Comparison of ENCODE assay signal across 21 cellular contexts in the genomic region with DNA sequence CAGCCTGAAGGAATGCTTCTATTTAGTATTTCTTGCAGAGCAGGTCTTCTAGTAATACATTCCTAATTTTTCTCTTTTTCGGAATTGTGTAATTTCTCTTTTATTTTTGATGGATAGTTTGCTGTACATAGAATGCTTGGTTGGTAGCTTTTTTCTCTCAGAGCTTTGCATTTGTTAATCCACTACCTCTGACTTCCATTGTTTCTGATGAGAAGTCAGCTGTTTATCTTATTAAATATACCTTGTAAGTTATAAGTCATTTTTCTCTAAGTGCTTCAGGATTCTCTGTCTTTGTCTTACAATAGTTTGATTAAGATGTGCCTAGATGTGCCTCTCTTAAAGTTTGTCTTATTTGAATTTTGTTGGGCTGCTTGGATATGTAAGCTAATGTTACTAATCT.
"Had no signal": no experiment of that assay in that cellular context is flagged by ENCODE, and none has a peak within 500 bp of the region (broad histone marks: within the 10 kb centered on the region; RNA-seq: fewer than 3 reads in every experiment).

No MANE protein-coding gene starts in this region.

- H3K27ac Mint-ChIP-seq: activated CD8-positive, alpha-beta T cell treated with anti-CD3 and anti-CD28 coated beads, Interleukin-2, amount 10 ng/mL, durations not matched to agents 7 days and 5 days; activated naive CD4-positive, alpha-beta T cell treated with anti-CD3 and anti-CD28 coated beads, Interleukin-2, amount 50 U/mL, for 72 hours; naive thymus-derived CD8-positive, alpha-beta T cell; neural progenitor cell; progenitor cell of endocrine pancreas; stimulated activated naive B cell treated with anti-CD40 and anti-IgM and Interleukin-4, amounts not matched to agents 10 μg/mL and 1 μg/mL and 100 μg/mL, for 72 hours had no signal

- H3K4me3 ChIP-seq: ascending aorta, lower lobe of right lung, neural progenitor cell, transverse colon had no signal

- H2AFZ ChIP-seq: neural progenitor cell had no signal

- H3K4me1 ChIP-seq: ascending aorta, foreskin keratinocyte, lower lobe of right lung, neural progenitor cell, transverse colon had no signal

- H3K27me3 Mint-ChIP-seq: naive thymus-derived CD8-positive, alpha-beta T cell; progenitor cell of endocrine pancreas; stimulated activated naive B cell treated with anti-CD40 and anti-IgM and Interleukin-4, amounts not matched to agents 10 μg/mL and 1 μg/mL and 100 μg/mL, for 72 hours had no signal

- H3K36me3 Mint-ChIP-seq: neural progenitor cell; stimulated activated naive B cell treated with anti-CD40 and anti-IgM and Interleukin-4, amounts not matched to agents 10 μg/mL and 1 μg/mL and 100 μg/mL, for 72 hours had no signal

- H3K27ac ChIP-seq: ascending aorta, brain microvascular endothelial cell, foreskin keratinocyte, lower lobe of right lung, neural progenitor cell, transverse colon, WERI-Rb-1 had no signal

- H3K4me3 Mint-ChIP-seq: activated CD8-positive, alpha-beta T cell treated with anti-CD3 and anti-CD28 coated beads, Interleukin-2, amount 10 ng/mL, durations not matched to agents 7 days and 5 days; naive thymus-derived CD8-positive, alpha-beta T cell; neural progenitor cell; stimulated activated naive B cell treated with anti-CD40 and anti-IgM and Interleukin-4, amounts not matched to agents 10 μg/mL and 1 μg/mL and 100 μg/mL, for 72 hours had no signal

- H3K4me2 ChIP-seq: neural progenitor cell had no signal

- ATAC-seq: activated CD8-positive, alpha-beta T cell treated with anti-CD3 and anti-CD28 coated beads, Interleukin-2, amount 10 ng/mL, durations not matched to agents 7 days and 5 days; activated naive CD4-positive, alpha-beta T cell treated with anti-CD3 and anti-CD28 coated beads, Interleukin-2, amount 50 U/mL, for 72 hours; foreskin keratinocyte; left colon; lower lobe of right lung; naive thymus-derived CD8-positive, alpha-beta T cell; stimulated activated naive B cell treated with anti-CD40 and anti-IgM and Interleukin-4, amounts not matched to agents 10 μg/mL and 1 μg/mL and 100 μg/mL, for 72 hours had no signal

- DNase-seq: activated CD4-positive, alpha-beta T cell treated with anti-CD3 and anti-CD28 coated beads for 1 hour; activated CD4-positive, alpha-beta T cell treated with anti-CD3 and anti-CD28 coated beads, Interleukin-2, amount 50 U/mL, for 1 hour; activated CD8-positive, alpha-beta T cell treated with anti-CD3 and anti-CD28 coated beads, Interleukin-2, amount 10 ng/mL, durations not matched to agents 7 days and 5 days; brain microvascular endothelial cell; central memory CD4-positive, alpha-beta T cell; dermis blood vessel endothelial cell; effector CD8-positive, alpha-beta T cell; foreskin keratinocyte; left colon; lower lobe of right lung; naive thymus-derived CD8-positive, alpha-beta T cell; retina; stimulated activated CD4-positive, alpha-beta T cell treated with anti-CD3 and anti-CD28 coated beads, Interleukin-2, amount 100 ng/mL, for 48 hours; stimulated activated CD8-positive, alpha-beta memory T cell treated with anti-CD3 and anti-CD28 coated beads, Interleukin-4, amount 100 ng/mL, for 48 hours; stimulated activated naive B cell treated with anti-CD40 and anti-IgM and Interleukin-4, amounts not matched to agents 10 μg/mL and 1 μg/mL and 100 μg/mL, for 72 hours; transverse colon; WERI-Rb-1 had no signal

- H3K36me3 ChIP-seq: ascending aorta, brain microvascular endothelial cell, lower lobe of right lung, transverse colon, WERI-Rb-1 had no signal

- H3K9ac ChIP-seq: neural progenitor cell had no signal

- H3K4me1 Mint-ChIP-seq: naive thymus-derived CD8-positive, alpha-beta T cell; neural progenitor cell; stimulated activated naive B cell treated with anti-CD40 and anti-IgM and Interleukin-4, amounts not matched to agents 10 μg/mL and 1 μg/mL and 100 μg/mL, for 72 hours had no signal

- H3K27me3 ChIP-seq: ascending aorta, brain microvascular endothelial cell, foreskin keratinocyte, neural progenitor cell, transverse colon had no signal
